In the genomic region with DNA sequence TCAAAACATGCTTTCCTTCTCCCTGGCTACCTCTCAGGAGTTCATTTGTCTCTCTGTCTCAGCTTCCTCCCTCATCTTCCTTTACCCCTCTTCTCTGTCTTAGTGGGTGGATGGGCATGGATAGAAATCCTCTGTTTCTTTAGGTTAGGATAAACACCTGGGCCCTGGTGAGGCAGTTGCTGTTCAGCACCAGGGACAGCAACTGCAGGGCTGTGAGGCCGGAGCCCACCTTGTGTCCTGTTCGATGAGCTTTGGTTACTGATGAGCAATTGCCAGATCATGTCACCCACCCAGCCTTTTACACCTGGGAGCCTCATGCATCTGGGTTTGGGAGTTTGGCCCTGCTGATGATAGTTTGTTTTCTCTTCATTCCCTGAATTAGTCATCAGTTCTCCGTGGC, we compare ENCODE assay signal across 27 cellular contexts. TPM values are rescaled to one million over a fixed set of nuclear protein-coding genes. Genes with fewer than 3 reads are reported as not detected.
DNase-seq lines count a peak whose midpoint lies in the region; ATAC-seq and TF ChIP-seq lines count a peak whose summit lies in the region.
"Had no signal": no experiment of that assay in that cellular context is flagged by ENCODE, and none has a peak within 500 bp of the region (broad histone marks: within the 10 kb centered on the region; RNA-seq: fewer than 3 reads in every experiment).

No MANE protein-coding gene starts in this region.

- H3K4me3 ChIP-seq in cardiac muscle cell (no peak overlapping the region), heart right ventricle (no peak overlapping the region), upper lobe of left lung (no peak overlapping the region)
- H3K4me3 ChIP-seq: thyroid gland had no signal

- no peak for TF ChIP-seq EP300 in upper lobe of left lung (IDR thresholded peaks at IDR 0.05)

- ATAC-seq in heart right ventricle (no peak), left lobe of liver (peak; percentile 27), upper lobe of left lung (ENCODE audit: low FRiP score in 2 of 2) (no peak), left colon (no peak)
- ATAC-seq: activated CD4-positive, alpha-beta T cell treated with anti-CD3 and anti-CD28 coated beads for 36 hours; esophagus mucosa; PC-3 had no signal

- H3K27ac ChIP-seq in cardiac muscle cell (no peak overlapping the region), heart right ventricle (no peak overlapping the region), angular gyrus (ENCODE audit: low read depth, low read length) (peak overlapping the region; percentile 17), upper lobe of left lung (no peak overlapping the region)
- H3K27ac ChIP-seq: thyroid gland had no signal

- H3K36me3 ChIP-seq in cardiac muscle cell (peaks cover 20% of the 10 kb centered on the region), heart right ventricle (peaks cover 0 to 98% (median 8%) of the 10 kb centered on the region in 9 donors), upper lobe of left lung (peaks cover 15 to 76% (median 32%) of the 10 kb centered on the region in 4 donors)

- no peak for TF ChIP-seq CTCF in cardiac muscle cell (IDR thresholded peaks at IDR 0.05; ENCODE audit: low read depth, low read length)
- no peak for TF ChIP-seq CTCF in heart right ventricle (IDR thresholded peaks at IDR 0.05)
- TF ChIP-seq CTCF in upper lobe of left lung (IDR thresholded peaks at IDR 0.05), result no peak

- no peaks in the 10 kb centered on the region for H3K9me3 ChIP-seq in cardiac muscle cell (ENCODE audit: low read depth)
- no peaks in the 10 kb centered on the region for H3K9me3 ChIP-seq in heart right ventricle
- H3K9me3 ChIP-seq in upper lobe of left lung, result no peaks in the 10 kb centered on the region
- H3K9me3 ChIP-seq: thyroid gland had no signal

- no peak for TF ChIP-seq POLR2A in upper lobe of left lung (IDR thresholded peaks at IDR 0.05)

- DNase-seq in cardiac muscle cell (ENCODE audit: low read depth in 1 of 2, low spot score in 1 of 2) (peak; percentile 4 to 68), heart right ventricle (no peak), left lobe of liver (ENCODE audit: low spot score) (no peak), NCI-H446 treated with DMSO at 0.1 percent for 48 hours (lab: John Stamatoyannopoulos, UW) (no peak), upper lobe of left lung (no peak), NCI-H226 (no peak), left colon (no peak)
- DNase-seq: activated CD4-positive, alpha-beta T cell treated with anti-CD3 and anti-CD28 coated beads for 36 hours; COR-L47; effector memory CD4-positive, alpha-beta T cell; foreskin melanocyte; hypothalamus; NCI-H1694 treated with DMSO at 0.1 percent for 48 hours; NCI-H774; occipital lobe; PC-3; stimulated activated CD4-positive, alpha-beta T cell treated with anti-CD3 and anti-CD28 coated beads, Interleukin-2, amount 100 ng/mL, for 24 hours; stimulated activated naive CD4-positive, alpha-beta T cell treated with Interleukin-2 at 50 U/mL for 16 hours; T-helper 1 cell; thyroid gland had no signal

- 59 to 69% methylated on average over 3 of the region's 3 CpGs for WGBS in heart right ventricle, 2 donors
- 67 to 82% methylated on average over 3 of the region's 3 CpGs for WGBS in upper lobe of left lung, 2 donors

- no peaks in the 10 kb centered on the region for H3K27me3 ChIP-seq in cardiac muscle cell
- H3K27me3 ChIP-seq in heart right ventricle, result no peaks in the 10 kb centered on the region
- no peaks in the 10 kb centered on the region for H3K27me3 ChIP-seq in upper lobe of left lung
- H3K27me3 ChIP-seq: thyroid gland had no signal

- intact Hi-C loops in heart right ventricle (cut with DNase I), result no loop called here
- intact Hi-C loops in left colon (cut with DNase I, micrococcal nuclease), result no loop called here

- H3K4me1 ChIP-seq in cardiac muscle cell (ENCODE audit: low read depth) (no peaks in the 10 kb centered on the region), heart right ventricle (no peaks in the 10 kb centered on the region), upper lobe of left lung (no peaks in the 10 kb centered on the region)

RNA-seq across cellular contexts. Expression of a gene that starts 6.1 kb away (rescaled TPM):
- total RNA-seq in cardiac muscle cell, result not detected in 2 replicates
- polyA plus RNA-seq in cardiac muscle cell, result 0.21 and 0.55 TPM in 2 replicates
- under 1 TPM in 2 of 10 donors, not detected in 8; 0.38 to 0.44 TPM for total RNA-seq in heart right ventricle
- polyA plus RNA-seq in heart right ventricle, result under 1 TPM; 0.06 to 0.37 TPM
- 0.91 TPM for total RNA-seq in left lobe of liver
- under 1 TPM in 2 of 6 donors, not detected in 4; 0.26 to 0.61 TPM for total RNA-seq in upper lobe of left lung
- 1 to 10 TPM in 1 of 2 donors, under 1 TPM in 1; 0.70 to 2.1 TPM for total RNA-seq in left colon
- total RNA-seq: Daoy, occipital lobe, renal cortical epithelial cell, thyroid gland had no signal
- polyA plus RNA-seq: BJ, keratinocyte had no signal

RNA-seq across cellular contexts. Expression of a gene that starts 25.9 kb away (rescaled TPM):
- total RNA-seq in cardiac muscle cell (0.28 TPM in 1 of 2 replicates, not detected in the other), heart right ventricle (not detected), left lobe of liver (not detected), upper lobe of left lung (under 1 TPM in 1 of 6 donors, not detected in 5; 0.30 TPM), left colon (under 1 TPM; 0.37 to 0.67 TPM)
- polyA plus RNA-seq in cardiac muscle cell (not detected in 2 replicates), heart right ventricle (under 1 TPM in 1 of 2 donors, not detected in 1; 0.13 TPM)
- total RNA-seq: Daoy, esophagus mucosa, lung microvascular endothelial cell, occipital lobe, PC-3 had no signal

Comparison
In these comparisons a context has a peak if more than half of its experiments do, and no peak if none do; other contexts are left out.
1. DNase-seq: peak in cardiac muscle cell (2 of 2); none in heart right ventricle (0 of 2), left lobe of liver (single experiment), NCI-H446 treated with DMSO at 0.1 percent for 48 hours (single experiment), upper lobe of left lung (0 of 2), NCI-H226 (single experiment) and left colon (0 of 2).